ENCODE assay signal across 25 cellular contexts in genomic region chr14:95838862-95839261, GRCh38. TPM values are rescaled to one million over a fixed set of nuclear protein-coding genes. Genes with fewer than 3 reads are reported as not detected.
DNase-seq lines count a peak whose midpoint lies in the region; TF ChIP-seq lines count a peak whose summit lies in the region.
"Had no signal": no experiment of that assay in that cellular context is flagged by ENCODE, and none has a peak within 500 bp of the region (broad histone marks: within the 10 kb centered on the region; RNA-seq: fewer than 3 reads in every experiment).

No MANE protein-coding gene starts in this region.

- CTCF ChIA-PET in activated naive CD4-positive, alpha-beta T cell treated with anti-CD3 and anti-CD28 coated beads, Interleukin-2, amount 10 ng/mL, durations not matched to agents 7 days and 5 days (lab: Charles Lee): no interaction called here

- intact Hi-C loops in esophagus muscularis mucosa (cut with DNase I): no loop called here

- H3K9me3 ChIP-seq in esophagus muscularis mucosa: no peaks in the 10 kb centered on the region
- no peaks in the 10 kb centered on the region for H3K9me3 ChIP-seq in parathyroid adenoma (ENCODE audit: control insufficient read depth, low read length)
- H3K9me3 ChIP-seq: BE2C, BLaER1 had no signal

- DNase-seq in esophagus muscularis mucosa (ENCODE audit: extremely low spot score): peak; percentile 64
- DNase-seq in islet precursor cell: peak; percentile 18
- no peak for DNase-seq in NCI-H146 (lab: John Stamatoyannopoulos, UW)
- DNase-seq in activated naive CD4-positive, alpha-beta T cell treated with anti-CD3 and anti-CD28 coated beads, Interleukin-2, amount 10 ng/mL, durations not matched to agents 7 days and 5 days: no peak
- DNase-seq: 8988T; ACHN; BE2C; C1 segment of cervical spinal cord; CD4-positive, alpha-beta memory T cell; CD4-positive, CD25-positive, alpha-beta regulatory T cell; CD8-positive, alpha-beta memory T cell; COR-L47; DMS 273 treated with DMSO at 0.1 percent for 48 hours; DMS153; DMS53; DMS79; DND-41; EL; GDM1 had no signal

- TF ChIP-seq CTCF in esophagus muscularis mucosa (IDR thresholded peaks at IDR 0.05) (no peak), parathyroid adenoma (IDR thresholded peaks at IDR 0.05) (no peak)

- H3K27ac ChIP-seq in esophagus muscularis mucosa (replicated peaks in 1 of 4) (no peak overlapping the region), parathyroid adenoma (peak overlapping the region; percentile 26)
- H3K27ac ChIP-seq: BLaER1 had no signal

- H3K36me3 ChIP-seq in esophagus muscularis mucosa (no peaks in the 10 kb centered on the region), parathyroid adenoma (ENCODE audit: control insufficient read depth, insufficient read depth, low read length) (no peaks in the 10 kb centered on the region)
- H3K36me3 ChIP-seq: BE2C, BLaER1 had no signal

- peak overlapping the region; percentile 38 for H2AFZ ChIP-seq in parathyroid adenoma

- H3K4me2 ChIP-seq in parathyroid adenoma (ENCODE audit: low read length): no peak overlapping the region
- H3K4me2 ChIP-seq: BLaER1 had no signal

- no peaks in the 10 kb centered on the region for H3K9me3 Mint-ChIP-seq in activated naive CD4-positive, alpha-beta T cell treated with anti-CD3 and anti-CD28 coated beads, Interleukin-2, amount 10 ng/mL, durations not matched to agents 7 days and 5 days

- peaks cover 7% of the 10 kb centered on the region for H3K4me1 Mint-ChIP-seq in activated naive CD4-positive, alpha-beta T cell treated with anti-CD3 and anti-CD28 coated beads, Interleukin-2, amount 10 ng/mL, durations not matched to agents 7 days and 5 days
- H3K4me1 Mint-ChIP-seq: CD14-positive monocyte; CD4-positive, CD25-positive, alpha-beta regulatory T cell; CD8-positive, alpha-beta memory T cell had no signal

- no peaks in the 10 kb centered on the region for H3K36me3 Mint-ChIP-seq in activated naive CD4-positive, alpha-beta T cell treated with anti-CD3 and anti-CD28 coated beads, Interleukin-2, amount 10 ng/mL, durations not matched to agents 7 days and 5 days
- H3K36me3 Mint-ChIP-seq: CD14-positive monocyte; CD4-positive, alpha-beta memory T cell; CD4-positive, CD25-positive, alpha-beta regulatory T cell; CD8-positive, alpha-beta memory T cell had no signal

- H3K4me3 ChIP-seq in esophagus muscularis mucosa (no peak overlapping the region), parathyroid adenoma (ENCODE audit: low read depth, low read length) (no peak overlapping the region)
- H3K4me3 ChIP-seq: BLaER1, GM12878 had no signal

- no peaks in the 10 kb centered on the region for H3K27me3 Mint-ChIP-seq in activated naive CD4-positive, alpha-beta T cell treated with anti-CD3 and anti-CD28 coated beads, Interleukin-2, amount 10 ng/mL, durations not matched to agents 7 days and 5 days

- TF ChIP-seq POLR2A in esophagus muscularis mucosa (IDR thresholded peaks at IDR 0.05; ENCODE audit: low read depth): no peak

- H3K27ac Mint-ChIP-seq in activated naive CD4-positive, alpha-beta T cell treated with anti-CD3 and anti-CD28 coated beads, Interleukin-2, amount 10 ng/mL, durations not matched to agents 7 days and 5 days: no peak overlapping the region
- H3K27ac Mint-ChIP-seq: CD14-positive monocyte; CD4-positive, alpha-beta memory T cell; CD8-positive, alpha-beta memory T cell had no signal

- peaks cover 0 to 12% (median 0%) of the 10 kb centered on the region in 4 donors for H3K27me3 ChIP-seq in esophagus muscularis mucosa
- no peaks in the 10 kb centered on the region for H3K27me3 ChIP-seq in parathyroid adenoma (ENCODE audit: control insufficient read depth, insufficient read depth, low read length)
- H3K27me3 ChIP-seq: BE2C, BLaER1 had no signal

- H3K79me2 ChIP-seq in parathyroid adenoma: no peaks in the 10 kb centered on the region

- WGBS in esophagus muscularis mucosa: 59% methylated on average over 5 of the region's 5 CpGs

- H3K4me3 Mint-ChIP-seq in activated naive CD4-positive, alpha-beta T cell treated with anti-CD3 and anti-CD28 coated beads, Interleukin-2, amount 10 ng/mL, durations not matched to agents 7 days and 5 days: no peak overlapping the region
- H3K4me3 Mint-ChIP-seq: CD14-positive monocyte; CD4-positive, alpha-beta memory T cell; CD4-positive, CD25-positive, alpha-beta regulatory T cell; CD8-positive, alpha-beta memory T cell had no signal

- no peak overlapping the region for H3K9ac ChIP-seq in parathyroid adenoma
- H3K9ac ChIP-seq: BLaER1 had no signal

- H3K4me1 ChIP-seq in esophagus muscularis mucosa: no peaks in the 10 kb centered on the region
- peaks cover 41% of the 10 kb centered on the region for H3K4me1 ChIP-seq in parathyroid adenoma
- H3K4me1 ChIP-seq: BE2C, BLaER1 had no signal

- no peak for TF ChIP-seq EP300 in esophagus muscularis mucosa (IDR thresholded peaks at IDR 0.05)

RNA-seq across cellular contexts. Expression of gene TUNAR, which starts 37.8 kb away (rescaled TPM):
- under 1 TPM in 1 of 4 donors, not detected in 3; 0.13 TPM for total RNA-seq in esophagus muscularis mucosa
- total RNA-seq: A673; CD4-positive, alpha-beta memory T cell; CD4-positive, CD25-positive, alpha-beta regulatory T cell; CD8-positive, alpha-beta memory T cell; G401; GM12878 had no signal

Comparison
In these comparisons a context has a peak if more than half of its experiments do, and no peak if none do; other contexts are left out.
1. DNase-seq: peak in esophagus muscularis mucosa (single experiment) and islet precursor cell (single experiment); none in NCI-H146 (single experiment) and activated naive CD4-positive, alpha-beta T cell treated with anti-CD3 and anti-CD28 coated beads, Interleukin-2, amount 10 ng/mL, durations not matched to agents 7 days and 5 days (single experiment).